In the genomic region with DNA sequence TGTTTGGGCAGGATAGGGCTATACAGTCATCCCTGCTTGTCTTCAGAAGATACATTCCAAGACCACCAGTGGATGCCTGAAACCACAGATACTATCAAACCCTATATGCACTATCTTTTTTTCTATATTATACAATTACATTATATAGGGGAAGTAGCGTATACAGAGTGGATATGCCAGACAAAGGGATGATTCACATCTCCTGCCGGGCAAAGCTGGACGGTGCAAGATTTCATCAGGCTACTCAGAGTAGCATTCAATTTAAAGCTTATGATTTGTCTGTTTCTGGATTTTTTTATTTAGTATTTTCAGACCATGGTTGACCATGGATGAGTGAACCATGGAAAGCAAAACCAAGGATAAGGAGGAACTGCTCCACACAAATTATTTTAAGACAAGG, we compare ENCODE assay signal across 34 cellular contexts. TPM values are rescaled to one million over a fixed set of nuclear protein-coding genes. Genes with fewer than 3 reads are reported as not detected.
"Had no signal": no experiment of that assay in that cellular context is flagged by ENCODE, and none has a peak within 500 bp of the region (broad histone marks: within the 10 kb centered on the region; RNA-seq: fewer than 3 reads in every experiment).

No MANE protein-coding gene starts in this region.

- H3K9me3 ChIP-seq: Peyer's patch, SJSA1 had no signal

- H3K4me1 Mint-ChIP-seq: activated B cell treated with CpG ODN at 0.5 μM for 24 hours; activated CD4-positive, alpha-beta T cell treated with anti-CD3 and anti-CD28 coated beads, Interleukin-2, amount 10 ng/mL, durations not matched to agents 24 days and 14 days; activated naive CD8-positive, alpha-beta T cell treated with anti-CD3 and anti-CD28 coated beads, Interleukin-2, amount 50 U/mL, for 24 hours; brain had no signal

- H3K4me3 ChIP-seq: Peyer's patch, SJSA1 had no signal

- H3K27ac Mint-ChIP-seq: activated B cell treated with CpG ODN at 0.5 μM for 24 hours; activated CD4-positive, alpha-beta T cell treated with anti-CD3 and anti-CD28 coated beads, Interleukin-2, amount 10 ng/mL, durations not matched to agents 24 days and 14 days; activated naive CD4-positive, alpha-beta T cell treated with anti-CD3 and anti-CD28 coated beads, Interleukin-2, amount 50 U/mL, for 72 hours; activated naive CD8-positive, alpha-beta T cell treated with anti-CD3 and anti-CD28 coated beads, Interleukin-2, amount 50 U/mL, for 24 hours; brain; T-helper 1 cell treated with Interleukin-12 subunit alpha and Interleukin-12 subunit beta and Interleukin-4 antibody, amounts not matched to agents 30 μg/mL and 1 μg/mL, for 36 hours had no signal

- H3K36me3 ChIP-seq: Peyer's patch, SJSA1 had no signal

- ATAC-seq: activated naive CD4-positive, alpha-beta T cell treated with anti-CD3 and anti-CD28 coated beads, Interleukin-2, amount 50 U/mL, for 72 hours; activated naive CD8-positive, alpha-beta T cell treated with anti-CD3 and anti-CD28 coated beads, Interleukin-2, amount 50 U/mL, for 24 hours; activated T-cell treated with anti-CD3 and anti-CD28 coated beads, Interleukin-2, amount 50 U/mL, for 4 hours had no signal

- H3K9me3 Mint-ChIP-seq: activated B cell treated with CpG ODN at 0.5 μM for 24 hours; activated CD4-positive, alpha-beta T cell treated with anti-CD3 and anti-CD28 coated beads, Interleukin-2, amount 10 ng/mL, durations not matched to agents 24 days and 14 days; activated naive CD4-positive, alpha-beta T cell treated with anti-CD3 and anti-CD28 coated beads, Interleukin-2, amount 50 U/mL, for 72 hours; activated naive CD8-positive, alpha-beta T cell treated with anti-CD3 and anti-CD28 coated beads, Interleukin-2, amount 50 U/mL, for 24 hours; activated T-cell treated with anti-CD3 and anti-CD28 coated beads, Interleukin-2, amount 50 U/mL, for 4 hours; brain; T-helper 1 cell treated with Interleukin-12 subunit alpha and Interleukin-12 subunit beta and Interleukin-4 antibody, amounts not matched to agents 30 μg/mL and 1 μg/mL, for 36 hours had no signal

- H3K27me3 ChIP-seq: Peyer's patch, SJSA1 had no signal

- H3K36me3 Mint-ChIP-seq: activated naive CD4-positive, alpha-beta T cell treated with anti-CD3 and anti-CD28 coated beads, Interleukin-2, amount 50 U/mL, for 72 hours; brain had no signal

- H3K4me1 ChIP-seq: Peyer's patch, SJSA1 had no signal

- DNase-seq: activated B cell treated with CpG ODN at 0.5 μM for 24 hours; activated CD4-positive, alpha-beta T cell treated with anti-CD3 and anti-CD28 coated beads for 1 hour; activated CD4-positive, alpha-beta T cell treated with anti-CD3 and anti-CD28 coated beads, Interleukin-2, amount 10 ng/mL, durations not matched to agents 24 days and 14 days; activated CD4-positive, alpha-beta T cell treated with anti-CD3 and anti-CD28 coated beads, Interleukin-2, amount 50 U/mL, for 48 hours; activated CD8-positive, alpha-beta memory T cell treated with anti-CD3 and anti-CD28 coated beads for 24 hours; activated effector memory CD4-positive, alpha-beta T cell treated with anti-CD3 and anti-CD28 coated beads, Interleukin-2, amount 50 U/mL, for 16 hours; activated naive CD4-positive, alpha-beta T cell treated with Interleukin-2 at 50 U/mL for 16 hours; activated naive CD8-positive, alpha-beta T cell treated with anti-CD3 and anti-CD28 coated beads, Interleukin-2, amount 50 U/mL, for 24 hours; activated T-cell treated with anti-CD3 and anti-CD28 coated beads, Interleukin-2, amount 50 U/mL, for 4 hours; amniotic stem cell; central memory CD4-positive, alpha-beta T cell; KBM-7; MV-4-11; NCI-H1092 treated with DMSO at 0.1 percent for 48 hours; NCI-H1417 treated with DMSO at 0.1 percent for 48 hours; NCI-H1694; NCI-H2029; NCI-H2107; NCI-H2171 treated with DMSO at 0.1 percent for 48 hours; NCI-H226; NCI-H526; NCI-H774; Peyer's patch; SHP77 had no signal

- H3K4me3 Mint-ChIP-seq: activated B cell treated with CpG ODN at 0.5 μM for 24 hours; activated CD4-positive, alpha-beta T cell treated with anti-CD3 and anti-CD28 coated beads, Interleukin-2, amount 10 ng/mL, durations not matched to agents 24 days and 14 days; activated naive CD8-positive, alpha-beta T cell treated with anti-CD3 and anti-CD28 coated beads, Interleukin-2, amount 50 U/mL, for 24 hours; activated T-cell treated with anti-CD3 and anti-CD28 coated beads, Interleukin-2, amount 50 U/mL, for 4 hours; brain; T-helper 1 cell treated with Interleukin-12 subunit alpha and Interleukin-12 subunit beta and Interleukin-4 antibody, amounts not matched to agents 30 μg/mL and 1 μg/mL, for 36 hours had no signal

- H3K27ac ChIP-seq: Peyer's patch, RWPE1, SJSA1 had no signal

RNA-seq across cellular contexts. Expression of a gene that starts 7.0 kb away (rescaled TPM):
- total RNA-seq: activated B cell treated with CpG ODN at 0.5 μM for 24 hours; activated CD4-positive, alpha-beta T cell treated with anti-CD3 and anti-CD28 coated beads, Interleukin-2, amount 10 ng/mL, durations not matched to agents 24 days and 14 days; activated naive CD4-positive, alpha-beta T cell treated with anti-CD3 and anti-CD28 coated beads, Interleukin-2, amount 50 U/mL, for 72 hours; activated T-cell treated with anti-CD3 and anti-CD28 coated beads, Interleukin-2, amount 50 U/mL, for 4 hours; astrocyte; chondrocyte; NCI-H460; OCI-LY7; Peyer's patch; SJSA1 had no signal

RNA-seq across cellular contexts. Expression of a gene that starts 39.4 kb away (rescaled TPM):
- total RNA-seq: activated B cell treated with CpG ODN at 0.5 μM for 24 hours; activated CD4-positive, alpha-beta T cell treated with anti-CD3 and anti-CD28 coated beads, Interleukin-2, amount 10 ng/mL, durations not matched to agents 24 days and 14 days; activated naive CD4-positive, alpha-beta T cell treated with anti-CD3 and anti-CD28 coated beads, Interleukin-2, amount 50 U/mL, for 72 hours; activated T-cell treated with anti-CD3 and anti-CD28 coated beads, Interleukin-2, amount 50 U/mL, for 4 hours; astrocyte; chondrocyte; LHCN-M2; NCI-H460; OCI-LY7; Peyer's patch; SJSA1 had no signal
